In genomic region chr9:93096131-93096802, GRCh38 we compare ENCODE assay signal across 7 cellular contexts. TPM values are rescaled to one million over a fixed set of nuclear protein-coding genes. Genes with fewer than 3 reads are reported as not detected.
DNase-seq lines count a peak whose midpoint lies in the region; ATAC-seq and TF ChIP-seq lines count a peak whose summit lies in the region.

TSS of gene CARD19 (plus strand) at chr9:93096217. CDS start at chr9:93096346, 129 bp downstream.

- H3K9me3 Mint-ChIP-seq in activated naive CD4-positive, alpha-beta T cell treated with anti-CD3 and anti-CD28 coated beads, Interleukin-2, amount 50 U/mL, for 24 hours: peaks cover 1% of the 10 kb centered on the region

- no peaks in the 10 kb centered on the region for H3K36me3 ChIP-seq in ovary

- H3K9me3 ChIP-seq in ovary: no peaks in the 10 kb centered on the region

- peaks cover 69% of the 10 kb centered on the region for H3K4me1 Mint-ChIP-seq in activated naive CD4-positive, alpha-beta T cell treated with anti-CD3 and anti-CD28 coated beads, Interleukin-2, amount 50 U/mL, for 24 hours

- peak; percentile 45 for ATAC-seq in GM18502 (IDR thresholded peaks at IDR 0.05; ENCODE audit: poor library complexity, unreplicated experiment)
- ATAC-seq in HG02623 (IDR thresholded peaks at IDR 0.05; ENCODE audit: unreplicated experiment): peak; percentile 8
- ATAC-seq in Right ventricle myocardium inferior: no peak

- H3K27me3 ChIP-seq in ovary: no peaks in the 10 kb centered on the region

- peak within 1 kb of the TSS; percentile 86 for H3K4me3 ChIP-seq in ovary

- H3K4me1 ChIP-seq in ovary (ENCODE audit: insufficient read depth): peaks cover 23% of the 10 kb centered on the region

- DNase-seq in NCI-H69 (lab: John Stamatoyannopoulos, UW) (peak; percentile 72), Right ventricle myocardium inferior (ENCODE audit: missing footprints) (no peak), ovary (peak in 2 of 5 donors; percentile 69 to 71), NCI-H1694 (lab: John Stamatoyannopoulos, UW) (no peak)

- H3K27ac ChIP-seq in ovary: peak within 1 kb of the TSS; percentile 91 to 96

- no peak for TF ChIP-seq EP300 in ovary (IDR thresholded peaks at IDR 0.05)

- peaks cover 3% of the 10 kb centered on the region for H3K36me3 Mint-ChIP-seq in activated naive CD4-positive, alpha-beta T cell treated with anti-CD3 and anti-CD28 coated beads, Interleukin-2, amount 50 U/mL, for 24 hours

- intact Hi-C loops in Right ventricle myocardium inferior (cut with DNase I) (loop anchor here (2.0 to 5.0 kb wide), 2 partner anchors 36 to 357 kb away; partner anchors contain the start of genes FAM120AOS and NINJ1), ovary (cut with DNase I) (loop anchor here in 3 of 4 donors (5.0 to 10.0 kb wide), 5 partner anchors 34 to 359 kb away; partner anchors contain the start of genes FAM120A (in 1 of the 3), FAM120AOS (in 1 of the 3), NINJ1 (in 1 of the 3) and SUSD3 (in 1 of the 3))

- TF ChIP-seq POLR2A in ovary (IDR thresholded peaks at IDR 0.05): peak; percentile 97

- peak within 1 kb of the TSS; percentile 95 for H3K27ac Mint-ChIP-seq in activated naive CD4-positive, alpha-beta T cell treated with anti-CD3 and anti-CD28 coated beads, Interleukin-2, amount 50 U/mL, for 24 hours

- peak in 1 of 3 donors; percentile 37 for TF ChIP-seq CTCF in ovary (IDR thresholded peaks at IDR 0.05)

- H3K4me3 Mint-ChIP-seq in activated naive CD4-positive, alpha-beta T cell treated with anti-CD3 and anti-CD28 coated beads, Interleukin-2, amount 50 U/mL, for 24 hours: peak within 1 kb of the TSS; percentile 93

- WGBS in ovary, 3 donors: 1 to 2% (median 2%) methylated on average over 40 to 65 of the region's 65 CpGs

- H3K27me3 Mint-ChIP-seq in activated naive CD4-positive, alpha-beta T cell treated with anti-CD3 and anti-CD28 coated beads, Interleukin-2, amount 50 U/mL, for 24 hours: no peaks in the 10 kb centered on the region

RNA-seq across cellular contexts. Expression of gene CARD19, which starts in this region (rescaled TPM):
- total RNA-seq in Right ventricle myocardium inferior: 27.1 TPM
- 10 to 100 TPM; 34.0 to 50.0 (median 44.7) TPM for total RNA-seq in ovary
- 10 to 100 TPM in 1 of 2 donors, 1 to 10 TPM in 1; 5.0 to 67.6 TPM for polyA plus RNA-seq in ovary
